1 cellular context compared by ENCODE assay signal in the genomic region with DNA sequence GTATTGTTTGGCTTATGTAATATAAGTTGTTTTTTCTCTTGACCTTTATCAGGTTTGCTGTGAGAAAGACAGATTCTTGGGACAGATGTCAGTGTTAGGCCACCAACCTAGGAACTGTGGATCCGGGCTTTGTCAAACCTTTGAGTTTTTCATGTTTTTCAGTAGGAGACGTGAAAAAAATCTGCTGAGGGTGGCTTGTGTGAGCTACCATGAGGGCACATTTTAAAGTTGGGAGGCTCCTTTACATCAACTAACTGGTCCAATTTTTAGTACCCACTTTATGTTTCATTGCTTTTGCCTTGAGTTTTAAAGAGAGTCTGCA.
TF ChIP-seq lines count a peak whose summit lies in the region.

No MANE protein-coding gene starts in this region.

TF ChIP-seq in K562, 482 proteins besides CTCF, POLR2A, EP300 and RAD21 (continued from another document and continues in another):
- TF ChIP-seq NFYB (IDR thresholded peaks at IDR 0.05; ENCODE audit: extremely low read depth, insufficient read length), result no peak
- TF ChIP-seq SMARCC2 (IDR thresholded peaks at IDR 0.05; ENCODE audit: low read depth), result peak; percentile 87; the same call in 1 of the 2 replicates
- no peak for TF ChIP-seq FOXO4 (CRISPR knock-in tag; IDR thresholded peaks at IDR 0.05)
- TF ChIP-seq FOXP4 (CRISPR knock-in tag; IDR thresholded peaks at IDR 0.05; ENCODE audit: borderline replicate concordance), result no peak
- TF ChIP-seq, protein P1, sequence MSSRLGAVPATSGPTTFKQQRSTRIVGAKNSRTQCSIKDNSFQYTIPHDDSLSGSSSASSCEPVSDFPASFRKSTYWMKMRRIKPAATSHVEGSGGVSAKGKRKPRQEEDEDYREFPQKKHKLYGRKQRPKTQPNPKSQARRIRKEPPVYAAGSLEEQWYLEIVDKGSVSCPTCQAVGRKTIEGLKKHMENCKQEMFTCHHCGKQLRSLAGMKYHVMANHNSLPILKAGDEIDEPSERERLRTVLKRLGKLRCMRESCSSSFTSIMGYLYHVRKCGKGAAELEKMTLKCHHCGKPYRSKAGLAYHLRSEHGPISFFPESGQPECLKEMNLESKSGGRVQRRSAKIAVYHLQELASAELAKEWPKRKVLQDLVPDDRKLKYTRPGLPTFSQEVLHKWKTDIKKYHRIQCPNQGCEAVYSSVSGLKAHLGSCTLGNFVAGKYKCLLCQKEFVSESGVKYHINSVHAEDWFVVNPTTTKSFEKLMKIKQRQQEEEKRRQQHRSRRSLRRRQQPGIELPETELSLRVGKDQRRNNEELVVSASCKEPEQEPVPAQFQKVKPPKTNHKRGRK (tag; IDR thresholded peaks at IDR 0.05), result no peak
- TF ChIP-seq FOSL1 (tag; conservative IDR thresholded peaks at IDR 0.05), result peak; percentile 54; the same call in 1 of the 2 replicates
- no peak for TF ChIP-seq KDM2B (CRISPR knock-in tag; IDR thresholded peaks at IDR 0.05)
- no peak for TF ChIP-seq BCOR (IDR thresholded peaks at IDR 0.05)
- TF ChIP-seq CBX2 (IDR thresholded peaks at IDR 0.05; ENCODE audit: insufficient read depth, low read length, poor library complexity, severe bottlenecking), result no peak
- no peak for TF ChIP-seq MECOM (CRISPR knock-in tag; IDR thresholded peaks at IDR 0.05)
- TF ChIP-seq, protein P2, sequence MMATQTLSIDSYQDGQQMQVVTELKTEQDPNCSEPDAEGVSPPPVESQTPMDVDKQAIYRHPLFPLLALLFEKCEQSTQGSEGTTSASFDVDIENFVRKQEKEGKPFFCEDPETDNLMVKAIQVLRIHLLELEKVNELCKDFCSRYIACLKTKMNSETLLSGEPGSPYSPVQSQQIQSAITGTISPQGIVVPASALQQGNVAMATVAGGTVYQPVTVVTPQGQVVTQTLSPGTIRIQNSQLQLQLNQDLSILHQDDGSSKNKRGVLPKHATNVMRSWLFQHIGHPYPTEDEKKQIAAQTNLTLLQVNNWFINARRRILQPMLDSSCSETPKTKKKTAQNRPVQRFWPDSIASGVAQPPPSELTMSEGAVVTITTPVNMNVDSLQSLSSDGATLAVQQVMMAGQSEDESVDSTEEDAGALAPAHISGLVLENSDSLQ (IDR thresholded peaks at IDR 0.05), result 0 out of 2 replicates have a peak, but pooled peaks have one; percentile 1
- TF ChIP-seq, protein P3, sequence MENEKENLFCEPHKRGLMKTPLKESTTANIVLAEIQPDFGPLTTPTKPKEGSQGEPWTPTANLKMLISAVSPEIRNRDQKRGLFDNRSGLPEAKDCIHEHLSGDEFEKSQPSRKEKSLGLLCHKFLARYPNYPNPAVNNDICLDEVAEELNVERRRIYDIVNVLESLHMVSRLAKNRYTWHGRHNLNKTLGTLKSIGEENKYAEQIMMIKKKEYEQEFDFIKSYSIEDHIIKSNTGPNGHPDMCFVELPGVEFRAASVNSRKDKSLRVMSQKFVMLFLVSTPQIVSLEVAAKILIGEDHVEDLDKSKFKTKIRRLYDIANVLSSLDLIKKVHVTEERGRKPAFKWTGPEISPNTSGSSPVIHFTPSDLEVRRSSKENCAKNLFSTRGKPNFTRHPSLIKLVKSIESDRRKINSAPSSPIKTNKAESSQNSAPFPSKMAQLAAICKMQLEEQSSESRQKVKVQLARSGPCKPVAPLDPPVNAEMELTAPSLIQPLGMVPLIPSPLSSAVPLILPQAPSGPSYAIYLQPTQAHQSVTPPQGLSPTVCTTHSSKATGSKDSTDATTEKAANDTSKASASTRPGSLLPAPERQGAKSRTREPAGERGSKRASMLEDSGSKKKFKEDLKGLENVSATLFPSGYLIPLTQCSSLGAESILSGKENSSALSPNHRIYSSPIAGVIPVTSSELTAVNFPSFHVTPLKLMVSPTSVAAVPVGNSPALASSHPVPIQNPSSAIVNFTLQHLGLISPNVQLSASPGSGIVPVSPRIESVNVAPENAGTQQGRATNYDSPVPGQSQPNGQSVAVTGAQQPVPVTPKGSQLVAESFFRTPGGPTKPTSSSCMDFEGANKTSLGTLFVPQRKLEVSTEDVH (IDR thresholded peaks at IDR 0.05; ENCODE audit: low read depth, partially characterized antibody), result no peak
- peak; percentile 6; the same call in 1 of the 2 replicates for TF ChIP-seq ATF3 (IDR thresholded peaks at IDR 0.05)
- no peak for TF ChIP-seq ATF3 (CRISPR knock-in tag; conservative IDR thresholded peaks at IDR 0.05)
- no peak; the same call in 1 of the 2 replicates for TF ChIP-seq E2F3 (CRISPR knock-in tag; IDR thresholded peaks at IDR 0.05)
- peak; percentile 50 for TF ChIP-seq ZNF766 (CRISPR knock-in tag; conservative IDR thresholded peaks at IDR 0.05)
- TF ChIP-seq ZBTB8A (IDR thresholded peaks at IDR 0.05; ENCODE audit: partially characterized antibody), result no peak
- no peak for TF ChIP-seq ZNF280B (CRISPR knock-in tag; IDR thresholded peaks at IDR 0.05)
- TF ChIP-seq DLX4 (CRISPR knock-in tag; IDR thresholded peaks at IDR 0.05), result no peak
- TF ChIP-seq, protein P4, sequence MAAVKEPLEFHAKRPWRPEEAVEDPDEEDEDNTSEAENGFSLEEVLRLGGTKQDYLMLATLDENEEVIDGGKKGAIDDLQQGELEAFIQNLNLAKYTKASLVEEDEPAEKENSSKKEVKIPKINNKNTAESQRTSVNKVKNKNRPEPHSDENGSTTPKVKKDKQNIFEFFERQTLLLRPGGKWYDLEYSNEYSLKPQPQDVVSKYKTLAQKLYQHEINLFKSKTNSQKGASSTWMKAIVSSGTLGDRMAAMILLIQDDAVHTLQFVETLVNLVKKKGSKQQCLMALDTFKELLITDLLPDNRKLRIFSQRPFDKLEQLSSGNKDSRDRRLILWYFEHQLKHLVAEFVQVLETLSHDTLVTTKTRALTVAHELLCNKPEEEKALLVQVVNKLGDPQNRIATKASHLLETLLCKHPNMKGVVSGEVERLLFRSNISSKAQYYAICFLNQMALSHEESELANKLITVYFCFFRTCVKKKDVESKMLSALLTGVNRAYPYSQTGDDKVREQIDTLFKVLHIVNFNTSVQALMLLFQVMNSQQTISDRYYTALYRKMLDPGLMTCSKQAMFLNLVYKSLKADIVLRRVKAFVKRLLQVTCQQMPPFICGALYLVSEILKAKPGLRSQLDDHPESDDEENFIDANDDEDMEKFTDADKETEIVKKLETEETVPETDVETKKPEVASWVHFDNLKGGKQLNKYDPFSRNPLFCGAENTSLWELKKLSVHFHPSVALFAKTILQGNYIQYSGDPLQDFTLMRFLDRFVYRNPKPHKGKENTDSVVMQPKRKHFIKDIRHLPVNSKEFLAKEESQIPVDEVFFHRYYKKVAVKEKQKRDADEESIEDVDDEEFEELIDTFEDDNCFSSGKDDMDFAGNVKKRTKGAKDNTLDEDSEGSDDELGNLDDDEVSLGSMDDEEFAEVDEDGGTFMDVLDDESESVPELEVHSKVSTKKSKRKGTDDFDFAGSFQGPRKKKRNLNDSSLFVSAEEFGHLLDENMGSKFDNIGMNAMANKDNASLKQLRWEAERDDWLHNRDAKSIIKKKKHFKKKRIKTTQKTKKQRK (IDR thresholded peaks at IDR 0.05; ENCODE audit: borderline replicate concordance, low read depth, low read length), result no peak
- TF ChIP-seq PHB (CRISPR knock-in tag; IDR thresholded peaks at IDR 0.05), result no peak
- no peak for TF ChIP-seq SP2 (IDR thresholded peaks at IDR 0.05; ENCODE audit: extremely low read depth, low read depth, low read length, poor library complexity, severe bottlenecking)
- TF ChIP-seq NR2C1 (IDR thresholded peaks at IDR 0.05), result no peak
- TF ChIP-seq NR2C1 (tag; IDR thresholded peaks at IDR 0.05), result no peak
- no peak for TF ChIP-seq BRCA1 (IDR thresholded peaks at IDR 0.05)
- no peak for TF ChIP-seq BRCA1 (CRISPR knock-in tag; IDR thresholded peaks at IDR 0.05)
- no peak for TF ChIP-seq ELK1 (CRISPR knock-in tag; IDR thresholded peaks at IDR 0.05)
